Comparison of ENCODE assay signal across 8 cellular contexts in genomic region chr3:69081583-69082262, GRCh38. TPM values are rescaled to one million over a fixed set of nuclear protein-coding genes. Genes with fewer than 3 reads are reported as not detected.
DNase-seq lines count a peak whose midpoint lies in the region; ATAC-seq and TF ChIP-seq lines count a peak whose summit lies in the region.

No MANE protein-coding gene starts in this region.

- intact Hi-C loops in breast epithelium (cut with DNase I; ENCODE audit: low total_unique reads): no loop called here
- intact Hi-C loops in psoas muscle (cut with DNase I): loop anchor here in 1 of 2 donors (5.0 kb wide), 1 partner anchor 36 kb away; no protein-coding TSS in a partner anchor

- no peak for TF ChIP-seq POLR2A in breast epithelium (IDR thresholded peaks at IDR 0.05)

- H3K4me1 ChIP-seq in breast epithelium: peaks cover 0 to 7% of the 10 kb centered on the region in 2 donors
- peaks cover 53% of the 10 kb centered on the region for H3K4me1 ChIP-seq in psoas muscle

- ATAC-seq in psoas muscle: peak; percentile 52 to 55 (median 54)
- ATAC-seq in GM21390 (IDR thresholded peaks at IDR 0.05; ENCODE audit: unreplicated experiment): no peak

- DNase-seq in GDM1 (lab: John Stamatoyannopoulos, UW) (peak; percentile 36), NCI-H226 (peak; percentile 19), breast epithelium (ENCODE audit: low spot score in 2 of 2) (no peak), psoas muscle (no peak), Ammon's horn (ENCODE audit: low spot score) (no peak), NCI-H774 (lab: John Stamatoyannopoulos, UW) (no peak), AG20443 (ENCODE audit: low spot score) (no peak)

- no peak overlapping the region for H3K4me3 ChIP-seq in breast epithelium
- H3K4me3 ChIP-seq in psoas muscle: peak overlapping the region; percentile 17

- no peaks in the 10 kb centered on the region for H3K9me3 ChIP-seq in breast epithelium
- no peaks in the 10 kb centered on the region for H3K9me3 ChIP-seq in psoas muscle

- no peak for TF ChIP-seq CTCF in breast epithelium (IDR thresholded peaks at IDR 0.05)
- TF ChIP-seq CTCF in psoas muscle (IDR thresholded peaks at IDR 0.05): no peak

- WGBS in psoas muscle, 3 donors: 36 to 64% (median 43%) methylated on average over 5 of the region's 5 CpGs

- H3K27me3 ChIP-seq in breast epithelium (no peaks in the 10 kb centered on the region), psoas muscle (ENCODE audit: insufficient read depth in 3 of 3, low read length in 2 of 3) (no peaks in the 10 kb centered on the region)

- H3K36me3 ChIP-seq in breast epithelium (no peaks in the 10 kb centered on the region), psoas muscle (ENCODE audit: insufficient read depth in 1 of 2, low read depth in 1 of 2) (peaks cover 0 to 8% of the 10 kb centered on the region in 2 donors)

- H3K27ac ChIP-seq in breast epithelium (peak overlapping the region; percentile 7 to 34), psoas muscle (peak overlapping the region; percentile 98)

RNA-seq across cellular contexts. Expression of gene UBA3, which starts 1.6 kb away (rescaled TPM):
- total RNA-seq in breast epithelium (10 to 100 TPM; 49.4 to 88.4 (median 69.2) TPM), psoas muscle (10 to 100 TPM; 32.7 to 44.6 (median 42.3) TPM)
- 10 to 100 TPM; 20.5 to 59.3 (median 29.5) TPM for polyA plus RNA-seq in psoas muscle

RNA-seq across cellular contexts. Expression of gene ARL6IP5, which starts 3.0 kb away (rescaled TPM):
- total RNA-seq in breast epithelium (100 to 1,000 TPM; 123 to 210 (median 174) TPM), psoas muscle (100 to 1,000 TPM; 121 to 191 (median 156) TPM)
- polyA plus RNA-seq in psoas muscle: 100 to 1,000 TPM in 2 of 3 donors, 10 to 100 TPM in 1; 82.1 to 171 (median 146) TPM

RNA-seq across cellular contexts. Expression of gene TMF1, which starts 29.6 kb away (rescaled TPM):
- total RNA-seq in breast epithelium (10 to 100 TPM; 33.4 to 61.5 (median 50.1) TPM), psoas muscle (10 to 100 TPM; 23.0 to 31.5 (median 29.3) TPM)
- 10 to 100 TPM in 2 of 3 donors, 1 to 10 TPM in 1; 6.7 to 25.9 (median 10.1) TPM for polyA plus RNA-seq in psoas muscle

RNA-seq across cellular contexts. Expression of gene LMOD3, which starts 40.7 kb away (rescaled TPM):
- not detected for total RNA-seq in breast epithelium
- total RNA-seq in psoas muscle: 100 to 1,000 TPM; 127 to 258 (median 174) TPM
- 100 to 1,000 TPM in 2 of 3 donors, 1 to 10 TPM in 1; 9.0 to 133 (median 129) TPM for polyA plus RNA-seq in psoas muscle

Comparison
In these comparisons a context has a peak if more than half of its experiments do, and no peak if none do; other contexts are left out.
1. DNase-seq: peak in GDM1 (single experiment) and NCI-H226 (single experiment); none in breast epithelium (0 of 2), psoas muscle (0 of 2), Ammon's horn (single experiment), NCI-H774 (single experiment) and AG20443 (single experiment).